In genomic region chr11:109853156-109853776, GRCh38 we compare ENCODE assay signal across 8 cellular contexts.
DNase-seq lines count a peak whose midpoint lies in the region; ATAC-seq and TF ChIP-seq lines count a peak whose summit lies in the region.

No MANE protein-coding gene starts in this region.

- no peaks in the 10 kb centered on the region for H3K36me3 ChIP-seq in PC-9 (ENCODE audit: low read depth)

- H2AFZ ChIP-seq in PC-9 = no peak overlapping the region

- POLR2A ChIA-PET in PC-9 (lab: Charles Lee; ENCODE audit: unreplicated experiment) = no interaction called here

- no peaks in the 10 kb centered on the region for H3K9me3 ChIP-seq in PC-9 (ENCODE audit: insufficient read depth, low read depth)

- no peaks in the 10 kb centered on the region for H3K4me1 ChIP-seq in PC-9 (replicated peaks; ENCODE audit: insufficient read depth)

- H3F3A ChIP-seq in PC-9 (ENCODE audit: insufficient read depth, low read depth) = no peaks in the 10 kb centered on the region

- intact Hi-C loops in PC-9 (cut with micrococcal nuclease; ENCODE audit: unreplicated experiment) = loop anchor here (1.0 to 2.0 kb wide), 4 partner anchors 86 to 581 kb away; no protein-coding TSS in a partner anchor

- no peaks in the 10 kb centered on the region for H3K9me2 ChIP-seq in PC-9 (ENCODE audit: insufficient read depth)

- DNase-seq in DMS53 (lab: John Stamatoyannopoulos, UW) (peak; percentile 70), PC-9 (peak; percentile 21 to 66), fibroblast of villous mesenchyme (ENCODE audit: low read depth) (peak; percentile 78), SHP77 (lab: John Stamatoyannopoulos, UW) (no peak), mesenteric fat pad (ENCODE audit: low spot score) (no peak)

- H3K4me3 ChIP-seq in PC-9 (no peak overlapping the region), fibroblast of villous mesenchyme (ENCODE audit: low read depth, low read length) (no peak overlapping the region)

- H4K20me1 ChIP-seq in PC-9 (ENCODE audit: insufficient read depth) = no peaks in the 10 kb centered on the region

- CTCF ChIA-PET in PC-9 (lab: Charles Lee) = interaction anchor here (3.4 kb wide), 1 partner anchor 87 kb away, joined by 29 read pairs; no protein-coding TSS in a partner anchor

- H3K79me2 ChIP-seq in PC-9 (ENCODE audit: low read depth) = no peaks in the 10 kb centered on the region

- ATAC-seq in GM19397 (IDR thresholded peaks at IDR 0.05; ENCODE audit: unreplicated experiment) (peak; percentile 63), HG03521 (IDR thresholded peaks at IDR 0.05; ENCODE audit: unreplicated experiment) (peak; percentile 69)
- ATAC-seq in activated CD4-positive, CD25-positive, alpha-beta regulatory T cell treated with anti-CD3 and anti-CD28 coated beads, Interleukin-2, amount 50 U/mL, for 24 hours = no peak

- TF ChIP-seq CTCF in PC-9 (conservative IDR thresholded peaks at IDR 0.05) = peak; percentile 88
- peak; percentile 70 for TF ChIP-seq CTCF in fibroblast of villous mesenchyme (IDR thresholded peaks at IDR 0.05; ENCODE audit: insufficient read depth, low read depth, low read length)

- no peak overlapping the region for H3K27ac ChIP-seq in PC-9

- no peaks in the 10 kb centered on the region for H3K27me3 ChIP-seq in PC-9 (ENCODE audit: insufficient read depth, low read depth)

- no peak overlapping the region for H3K4me2 ChIP-seq in PC-9

- no TSS peak for BruUV-seq in PC-9 (replicated peaks; lab: Mats Ljungman, UMichigan)

Comparison
In these comparisons a context has a peak if more than half of its experiments do, and no peak if none do; other contexts are left out.
1. DNase-seq: peak in DMS53 (single experiment), PC-9 (2 of 2) and fibroblast of villous mesenchyme (single experiment); none in SHP77 (0 of 2) and mesenteric fat pad (single experiment).
2. ATAC-seq: peak in GM19397 (single experiment) and HG03521 (single experiment); none in activated CD4-positive, CD25-positive, alpha-beta regulatory T cell treated with anti-CD3 and anti-CD28 coated beads, Interleukin-2, amount 50 U/mL, for 24 hours (0 of 2).